Comparison of ENCODE assay signal across 17 cellular contexts in the genomic region with DNA sequence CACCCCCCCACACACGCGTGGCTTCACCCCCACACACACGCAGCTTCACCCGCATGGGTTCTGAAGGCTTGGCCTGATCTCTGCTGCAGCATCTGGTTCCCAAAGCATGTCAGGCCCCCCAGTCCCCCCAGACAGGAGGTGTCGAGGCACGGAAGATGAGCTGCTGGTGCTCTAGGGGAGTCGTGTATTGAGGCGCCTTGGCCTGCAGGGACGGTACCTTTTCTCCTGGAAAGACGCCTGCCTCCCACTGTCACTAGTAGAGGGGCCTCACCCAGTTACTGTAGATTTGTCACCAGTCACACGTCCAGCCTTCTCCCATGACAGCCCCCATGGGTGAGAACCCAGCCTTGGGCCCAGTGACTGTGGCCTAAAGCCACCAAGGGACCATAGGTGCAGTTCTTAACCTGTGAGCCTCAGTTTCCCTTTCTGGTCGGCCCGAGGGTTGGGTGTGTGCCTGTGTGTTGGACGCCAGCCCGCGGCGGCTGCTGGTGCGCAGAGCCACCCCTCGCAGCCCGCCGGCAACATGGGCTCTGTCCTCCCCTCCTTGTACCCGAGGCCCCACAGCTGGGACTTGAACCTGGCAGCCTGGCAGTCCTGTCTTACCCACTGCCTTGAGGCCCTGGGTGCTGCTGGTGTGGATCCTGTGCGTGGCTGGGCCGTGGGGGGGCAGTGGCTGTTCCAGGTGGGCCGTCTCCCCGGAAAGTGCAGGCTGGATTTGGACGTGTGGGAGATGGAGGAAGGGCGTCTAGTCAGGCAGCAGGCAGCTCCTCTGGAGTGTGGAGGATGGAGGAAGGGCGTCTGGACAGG.
DNase-seq lines count a peak whose midpoint lies in the region; ATAC-seq and TF ChIP-seq lines count a peak whose summit lies in the region.
"Had no signal": no experiment of that assay in that cellular context is flagged by ENCODE, and none has a peak within 500 bp of the region (broad histone marks: within the 10 kb centered on the region; RNA-seq: fewer than 3 reads in every experiment).

No MANE protein-coding gene starts in this region.

- H4K20me1 ChIP-seq in PC-9 (ENCODE audit: insufficient read depth) = no peaks in the 10 kb centered on the region

- no peaks in the 10 kb centered on the region for H3F3A ChIP-seq in PC-9 (ENCODE audit: insufficient read depth, low read depth)

- H3K4ac ChIP-seq in neuronal stem cell (ENCODE audit: low read length) = no peak overlapping the region

- H2BK15ac ChIP-seq in neuronal stem cell (ENCODE audit: low read length) = no peak overlapping the region

- H3K4me3 Mint-ChIP-seq in activated T-cell treated with anti-CD3 and anti-CD28 coated beads, Interleukin-2, amount 50 U/mL, for 72 hours = no peak overlapping the region
- H3K4me3 Mint-ChIP-seq: B cell; CD8-positive, alpha-beta T cell had no signal

- no peaks in the 10 kb centered on the region for H3K9me2 ChIP-seq in PC-9 (ENCODE audit: insufficient read depth)

- H4K91ac ChIP-seq in neuronal stem cell (ENCODE audit: low read depth, low read length, poor library complexity) = no peak overlapping the region

- H3K9me3 ChIP-seq in right cardiac atrium (ENCODE audit: control insufficient read depth, low read length) = no peaks in the 10 kb centered on the region
- H3K9me3 ChIP-seq in neuronal stem cell (replicated peaks in 1 of 2; ENCODE audit: control insufficient read depth in 2 of 2, insufficient read depth in 1 of 2, low read depth in 1 of 2, low read length in 2 of 2) = peaks cover 17 to 40% of the 10 kb centered on the region in 2 donors
- H3K9me3 ChIP-seq in colonic mucosa = no peaks in the 10 kb centered on the region
- H3K9me3 ChIP-seq in PC-9 (ENCODE audit: insufficient read depth, low read depth) = no peaks in the 10 kb centered on the region

- H3K27me3 ChIP-seq in right cardiac atrium (ENCODE audit: control insufficient read depth, insufficient read depth) = no peaks in the 10 kb centered on the region
- no peaks in the 10 kb centered on the region for H3K27me3 ChIP-seq in neuronal stem cell (ENCODE audit: control insufficient read depth in 3 of 3, insufficient read depth in 3 of 3, low read depth in 1 of 3, low read length in 3 of 3)
- H3K27me3 ChIP-seq in colonic mucosa = no peaks in the 10 kb centered on the region
- H3K27me3 ChIP-seq in PC-9 (ENCODE audit: insufficient read depth, low read depth) = no peaks in the 10 kb centered on the region

- TF ChIP-seq EP300 in Ishikawa (IDR thresholded peaks at IDR 0.05; ENCODE audit: borderline replicate concordance) = no peak

- H3K4me1 ChIP-seq in right cardiac atrium (ENCODE audit: control insufficient read depth, insufficient read depth, low read length) (no peaks in the 10 kb centered on the region), neuronal stem cell (ENCODE audit: control insufficient read depth in 2 of 2, insufficient read depth in 1 of 2, low read depth in 1 of 2, low read length in 2 of 2) (peaks cover 0 to 11% of the 10 kb centered on the region in 2 donors), colonic mucosa (no peaks in the 10 kb centered on the region), PC-9 (replicated peaks; ENCODE audit: insufficient read depth) (no peaks in the 10 kb centered on the region)

- TF ChIP-seq RAD21 in Ishikawa (IDR thresholded peaks at IDR 0.05; ENCODE audit: low read depth) = peak; percentile 16; the same call in 1 of the 2 replicates

- H2BK120ac ChIP-seq in neuronal stem cell (ENCODE audit: low read depth, low read length) = no peak overlapping the region

- DNase-seq in right cardiac atrium = peak in 2 of 3 donors; percentile 30 to 38
- DNase-seq in neuronal stem cell (ENCODE audit: low spot score) = no peak
- DNase-seq in colonic mucosa = no peak
- no peak for DNase-seq in activated T-cell treated with anti-CD3 and anti-CD28 coated beads, Interleukin-2, amount 50 U/mL, for 72 hours
- no peak for DNase-seq in PC-9
- no peak for DNase-seq in effector CD4-positive, alpha-beta T cell
- DNase-seq: CD8-positive, alpha-beta T cell; KBM-7; NCI-H1092; NCI-H1694; NCI-H2107; NCI-H226; SHP77 treated with DMSO at 0.1 percent for 48 hours had no signal

- peaks cover 10 to 15% of the 10 kb centered on the region in 2 donors for H3K36me3 Mint-ChIP-seq in activated T-cell treated with anti-CD3 and anti-CD28 coated beads, Interleukin-2, amount 50 U/mL, for 72 hours (ENCODE audit: insufficient read depth in 2 of 2)

- H3K27me3 Mint-ChIP-seq in activated T-cell treated with anti-CD3 and anti-CD28 coated beads, Interleukin-2, amount 50 U/mL, for 72 hours (ENCODE audit: low read depth) = no peaks in the 10 kb centered on the region
- H3K27me3 Mint-ChIP-seq: B cell had no signal

- no peak overlapping the region for H3K27ac Mint-ChIP-seq in activated T-cell treated with anti-CD3 and anti-CD28 coated beads, Interleukin-2, amount 50 U/mL, for 72 hours
- H3K27ac Mint-ChIP-seq: B cell; CD8-positive, alpha-beta T cell had no signal

- BruUV-seq in PC-9 (replicated peaks; lab: Mats Ljungman, UMichigan) = no TSS peak

- H3K4me3 ChIP-seq in right cardiac atrium (ENCODE audit: low read length) (no peak overlapping the region), neuronal stem cell (ENCODE audit: low read length in 2 of 2) (peak overlapping the region in 1 of 2 donors; percentile 6), colonic mucosa (no peak overlapping the region), PC-9 (no peak overlapping the region)

- H3K27ac ChIP-seq in 22Rv1 = peak overlapping the region; percentile 77
- H3K27ac ChIP-seq in right cardiac atrium (ENCODE audit: low read length) = no peak overlapping the region
- H3K27ac ChIP-seq in neuronal stem cell (replicated peaks; ENCODE audit: low read length) = no peak overlapping the region
- H3K27ac ChIP-seq in colonic mucosa = no peak overlapping the region
- H3K27ac ChIP-seq in PC-9 = no peak overlapping the region
- H3K27ac ChIP-seq: HL-60 had no signal

- no peak overlapping the region for H2AFZ ChIP-seq in neuronal stem cell (ENCODE audit: low read length)
- H2AFZ ChIP-seq in PC-9 = no peak overlapping the region

- H3K79me1 ChIP-seq in neuronal stem cell (ENCODE audit: low read depth, low read length) = peaks cover 7% of the 10 kb centered on the region

- no peak overlapping the region for H2BK12ac ChIP-seq in neuronal stem cell (ENCODE audit: low read length)

- no peak for ATAC-seq in right cardiac atrium
- no peak for ATAC-seq in activated T-cell treated with anti-CD3 and anti-CD28 coated beads, Interleukin-2, amount 50 U/mL, for 72 hours (replicated peaks in 1 of 2)
- ATAC-seq: CD8-positive, alpha-beta T cell had no signal

- H3K14ac ChIP-seq in neuronal stem cell (ENCODE audit: low read length) = peak overlapping the region; percentile 14

- H3K79me2 ChIP-seq in PC-9 (ENCODE audit: low read depth) = no peaks in the 10 kb centered on the region

- H2AK5ac ChIP-seq in neuronal stem cell (ENCODE audit: low read depth, low read length) = no peak overlapping the region

- H3K36me3 ChIP-seq in neuronal stem cell (replicated peaks in 1 of 2; ENCODE audit: control insufficient read depth in 2 of 2, insufficient read depth in 2 of 2, low read length in 2 of 2) (peaks cover 0 to 9% of the 10 kb centered on the region in 2 donors), colonic mucosa (no peaks in the 10 kb centered on the region), PC-9 (ENCODE audit: low read depth) (no peaks in the 10 kb centered on the region)

- POLR2A ChIA-PET in PC-9 (lab: Charles Lee; ENCODE audit: unreplicated experiment) = no interaction called here

- 98% methylated on average over 29 of the region's 29 CpGs for WGBS in right cardiac atrium
- no CpG with 5 or more reads among the region's 29 CpGs for WGBS in neuronal stem cell (ENCODE audit: extremely low coverage in 2 of 2, insufficient read length in 2 of 2, insufficient replicate concordance in 1 of 2), 2 donors

- intact Hi-C loops in right cardiac atrium (cut with DNase I) (no loop called here), colonic mucosa (cut with DNase I) (no loop called here), PC-9 (cut with micrococcal nuclease; ENCODE audit: unreplicated experiment) (no loop called here)

- H3K9ac ChIP-seq in neuronal stem cell (ENCODE audit: low read depth, low read length, poor library complexity) (no peak overlapping the region), colonic mucosa (ENCODE audit: low read depth in 2 of 2, low read length in 2 of 2) (no peak overlapping the region)

- H3K9me3 Mint-ChIP-seq in activated T-cell treated with anti-CD3 and anti-CD28 coated beads, Interleukin-2, amount 50 U/mL, for 72 hours = peaks cover 6 to 10% of the 10 kb centered on the region in 2 donors

- H2BK5ac ChIP-seq in neuronal stem cell (ENCODE audit: low read length) = peak overlapping the region; percentile 66

- CTCF ChIA-PET in PC-9 (lab: Charles Lee) = no interaction called here

- TF ChIP-seq CTCF in 22Rv1 (IDR thresholded peaks at IDR 0.05) (no peak), colonic mucosa (IDR thresholded peaks at IDR 0.05) (no peak), PC-9 (conservative IDR thresholded peaks at IDR 0.05) (no peak)

- no peak overlapping the region for H4K8ac ChIP-seq in neuronal stem cell (ENCODE audit: low read depth, low read length)

- no peak overlapping the region for H3K23ac ChIP-seq in neuronal stem cell (ENCODE audit: low read depth, low read length, poor library complexity)

- H3K18ac ChIP-seq in neuronal stem cell (ENCODE audit: low read length) = no peak overlapping the region

- no peaks in the 10 kb centered on the region for H3K4me1 Mint-ChIP-seq in activated T-cell treated with anti-CD3 and anti-CD28 coated beads, Interleukin-2, amount 50 U/mL, for 72 hours (ENCODE audit: low read depth)
- H3K4me1 Mint-ChIP-seq: B cell had no signal

- H3K4me2 ChIP-seq in neuronal stem cell (ENCODE audit: insufficient read depth, low read length, poor library complexity, severe bottlenecking) (no peak overlapping the region), PC-9 (no peak overlapping the region)

TF ChIP-seq in Ishikawa, 13 proteins besides CTCF, POLR2A, EP300 and RAD21:
- TF ChIP-seq, protein P1, sequence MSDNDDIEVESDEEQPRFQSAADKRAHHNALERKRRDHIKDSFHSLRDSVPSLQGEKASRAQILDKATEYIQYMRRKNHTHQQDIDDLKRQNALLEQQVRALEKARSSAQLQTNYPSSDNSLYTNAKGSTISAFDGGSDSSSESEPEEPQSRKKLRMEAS (IDR thresholded peaks at IDR 0.05) = peak; percentile 63; the same call in 1 of the 2 replicates
- TF ChIP-seq NFIC (IDR thresholded peaks at IDR 0.05) (peak; percentile 85), EGR1 (IDR thresholded peaks at IDR 0.05) (no peak)

Comparison
In these comparisons a context has a peak if more than half of its experiments do, and no peak if none do; other contexts are left out.
1. DNase-seq: peak in right cardiac atrium (2 of 3); none in neuronal stem cell (single experiment), colonic mucosa (single experiment), activated T-cell treated with anti-CD3 and anti-CD28 coated beads, Interleukin-2, amount 50 U/mL, for 72 hours (0 of 2), PC-9 (0 of 2) and effector CD4-positive, alpha-beta T cell (single experiment).